In genomic region chr3:27591321-27591711, GRCh38 we compare ENCODE assay signal across 10 cellular contexts.
DNase-seq lines count a peak whose midpoint lies in the region; ATAC-seq and TF ChIP-seq lines count a peak whose summit lies in the region.
"Had no signal": no experiment of that assay in that cellular context is flagged by ENCODE, and none has a peak within 500 bp of the region (broad histone marks: within the 10 kb centered on the region; RNA-seq: fewer than 3 reads in every experiment).

No MANE protein-coding gene starts in this region.

- no peaks in the 10 kb centered on the region for H3K27me3 Mint-ChIP-seq in naive thymus-derived CD4-positive, alpha-beta T cell

- peak overlapping the region in 5 of 10 donors; percentile 0 to 56 (median 46) for H3K4me3 Mint-ChIP-seq in naive thymus-derived CD4-positive, alpha-beta T cell

- H3K36me3 Mint-ChIP-seq in naive thymus-derived CD4-positive, alpha-beta T cell = peaks cover 0 to 5% (median 0%) of the 10 kb centered on the region in 5 donors

- CTCF ChIA-PET in naive thymus-derived CD4-positive, alpha-beta T cell (lab: Charles Lee) = interaction anchor here (0.6 to 0.7 kb wide), 2 partner anchors 20 to 91 kb away, joined by 3 to 5 read pairs; no protein-coding TSS in a partner anchor

- intact Hi-C loops in left cardiac atrium (cut with DNase I) (no loop called here), cardiac septum (cut with DNase I) (no loop called here)
- intact Hi-C loops in naive thymus-derived CD4-positive, alpha-beta T cell (cut with micrococcal nuclease) = loop anchor here in 1 of 2 donors (2.0 to 10.0 kb wide), 3 partner anchors 36 to 107 kb away; partner anchors contain the start of gene SLC4A7

- peak; percentile 23 to 47 for ATAC-seq in left cardiac atrium
- no peak for ATAC-seq in naive thymus-derived CD4-positive, alpha-beta T cell
- ATAC-seq in GM19324 (IDR thresholded peaks at IDR 0.05; ENCODE audit: low FRiP score, unreplicated experiment) = no peak

- no peak overlapping the region for H3K4me3 ChIP-seq in naive thymus-derived CD4-positive, alpha-beta T cell (ENCODE audit: low read length)

- no peaks in the 10 kb centered on the region for H3K9me3 ChIP-seq in naive thymus-derived CD4-positive, alpha-beta T cell (ENCODE audit: control insufficient read depth in 2 of 3, low read length in 3 of 3)

- peak overlapping the region; percentile 6 to 78 (median 47) for H3K27ac Mint-ChIP-seq in naive thymus-derived CD4-positive, alpha-beta T cell

- H3K36me3 ChIP-seq in naive thymus-derived CD4-positive, alpha-beta T cell (ENCODE audit: control insufficient read depth in 2 of 3, insufficient read depth in 3 of 3, low read length in 3 of 3) = no peaks in the 10 kb centered on the region

- peaks cover 0 to 4% (median 0%) of the 10 kb centered on the region in 11 donors for H3K9me3 Mint-ChIP-seq in naive thymus-derived CD4-positive, alpha-beta T cell

- TF ChIP-seq POLR2A in erythroblast (IDR thresholded peaks at IDR 0.05; ENCODE audit: low read length) = no peak

- peaks cover 24 to 37% (median 29%) of the 10 kb centered on the region in 7 donors for H3K4me1 Mint-ChIP-seq in naive thymus-derived CD4-positive, alpha-beta T cell

- H3K27ac ChIP-seq in cingulate gyrus (ENCODE audit: low read depth, low read length) = peak overlapping the region; percentile 10
- H3K27ac ChIP-seq in naive thymus-derived CD4-positive, alpha-beta T cell (ENCODE audit: low read depth, low read length) = no peak overlapping the region

- DNase-seq in left cardiac atrium (no peak), cardiac septum (ENCODE audit: low spot score) (no peak), cerebellum (ENCODE audit: low spot score) (no peak), erythroblast (lab: John Stamatoyannopoulos, UW) (no peak)
- DNase-seq in naive thymus-derived CD4-positive, alpha-beta T cell = no peak
- no peak for DNase-seq in activated CD4-positive, CD25-positive, alpha-beta regulatory T cell (lab: John Stamatoyannopoulos, UW)
- DNase-seq: COR-L47, RPMI8226 had no signal

- no peaks in the 10 kb centered on the region for H3K27me3 ChIP-seq in naive thymus-derived CD4-positive, alpha-beta T cell (ENCODE audit: control insufficient read depth in 2 of 2, insufficient read depth in 2 of 2, low read length in 2 of 2)

- POLR2A ChIA-PET in naive thymus-derived CD4-positive, alpha-beta T cell (lab: Charles Lee) = no interaction called here

- H3K4me1 ChIP-seq in naive thymus-derived CD4-positive, alpha-beta T cell (ENCODE audit: control insufficient read depth in 2 of 2, insufficient read depth in 2 of 2, low read length in 2 of 2) = peaks cover 25 to 26% of the 10 kb centered on the region in 2 donors

Comparison
In these comparisons a context has a peak if more than half of its experiments do, and no peak if none do; other contexts are left out.
1. ATAC-seq: peak in left cardiac atrium (2 of 2); none in naive thymus-derived CD4-positive, alpha-beta T cell (single experiment) and GM19324 (single experiment).